In the genomic region with DNA sequence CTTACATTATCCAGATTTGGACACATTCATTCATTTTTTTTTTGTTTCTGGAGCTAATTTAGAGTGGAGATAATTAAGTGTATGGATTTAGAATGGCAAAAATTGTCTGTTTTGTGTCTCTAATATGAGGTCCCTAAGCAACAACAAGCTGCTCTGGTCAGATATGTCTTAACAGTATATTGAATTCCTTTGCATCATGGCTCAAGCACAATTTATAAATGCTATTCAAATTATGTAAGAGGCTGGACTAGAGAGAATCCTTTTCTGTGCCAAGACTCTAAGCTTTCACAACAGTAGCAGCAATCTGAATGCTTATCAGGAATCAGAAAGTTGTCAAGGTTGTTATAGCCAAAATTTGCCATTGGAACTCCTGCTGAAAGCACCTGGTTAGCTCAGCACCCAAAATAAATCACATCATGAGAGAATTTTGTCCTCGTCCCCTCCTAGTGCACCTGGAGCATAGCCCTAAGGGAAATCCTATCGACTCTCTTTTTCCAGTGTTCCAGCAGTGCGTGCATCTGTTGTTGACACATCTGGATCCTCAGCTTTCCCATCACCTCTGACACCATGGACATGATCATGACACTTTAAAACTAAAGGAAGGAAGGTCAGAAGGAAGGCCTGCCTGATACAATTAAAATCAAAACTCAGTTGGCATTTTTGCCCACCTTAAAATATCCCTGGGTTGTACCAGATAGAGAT, we compare ENCODE assay signal across 19 cellular contexts.
DNase-seq lines count a peak whose midpoint lies in the region; ATAC-seq and TF ChIP-seq lines count a peak whose summit lies in the region.
"Had no signal": no experiment of that assay in that cellular context is flagged by ENCODE, and none has a peak within 500 bp of the region (broad histone marks: within the 10 kb centered on the region; RNA-seq: fewer than 3 reads in every experiment).

No MANE protein-coding gene starts in this region.

- H3K4me3 ChIP-seq in fibroblast of the aortic adventitia (ENCODE audit: low read depth, low read length), result no peak overlapping the region
- H3K4me3 ChIP-seq: dorsolateral prefrontal cortex, mucosa of descending colon, skin epidermis had no signal

- TF ChIP-seq CTCF in fibroblast of the aortic adventitia (IDR thresholded peaks at IDR 0.05; ENCODE audit: insufficient read depth, low read length), result no peak

- intact Hi-C loops in sciatic nerve (cut with DNase I), result no loop called here

- peak; percentile 64 for DNase-seq in EH (ENCODE audit: low read depth)
- peak; percentile 28 for DNase-seq in NCI-H69 (lab: John Stamatoyannopoulos, UW)
- peak; percentile 78 for DNase-seq in fibroblast of the aortic adventitia (ENCODE audit: low read depth)
- no peak for DNase-seq in sciatic nerve (ENCODE audit: low spot score)
- DNase-seq in stimulated activated CD4-positive, alpha-beta T cell treated with anti-CD3 and anti-CD28 coated beads, Interleukin-2, amount 100 ng/mL, for 48 hours, result no peak
- no peak for DNase-seq in NCI-H446 (lab: John Stamatoyannopoulos, UW)
- no peak for DNase-seq in amniotic stem cell (lab: John Stamatoyannopoulos, UW)
- DNase-seq: activated effector memory CD4-positive, alpha-beta T cell treated with anti-CD3 and anti-CD28 coated beads, Interleukin-2, amount 50 U/mL, for 16 hours; activated naive CD8-positive, alpha-beta T cell treated with anti-CD3 and anti-CD28 coated beads, Interleukin-2, amount 50 U/mL, for 24 hours; dorsolateral prefrontal cortex; glutamatergic neuron; HCEC 1CT; left colon; mucosa of descending colon; NCI-H1436; NCI-H526 treated with DMSO at 0.1 percent for 48 hours; stimulated activated CD4-positive, alpha-beta T cell treated with anti-CD3 and anti-CD28 coated beads, Interleukin-2, amount 100 ng/mL, for 24 hours; stimulated activated naive CD4-positive, alpha-beta T cell had no signal

- peak; percentile 52 for ATAC-seq in sciatic nerve
- ATAC-seq: activated naive CD8-positive, alpha-beta T cell treated with anti-CD3 and anti-CD28 coated beads, Interleukin-2, amount 50 U/mL, for 24 hours; left colon; mucosa of descending colon had no signal

Comparison
In these comparisons a context has a peak if more than half of its experiments do, and no peak if none do; other contexts are left out.
1. DNase-seq: peak in EH (single experiment), NCI-H69 (single experiment) and fibroblast of the aortic adventitia (single experiment); none in sciatic nerve (single experiment), stimulated activated CD4-positive, alpha-beta T cell treated with anti-CD3 and anti-CD28 coated beads, Interleukin-2, amount 100 ng/mL, for 48 hours (0 of 2), NCI-H446 (0 of 2) and amniotic stem cell (single experiment).